Comparison of ENCODE assay signal across 1 cellular context in the genomic region with DNA sequence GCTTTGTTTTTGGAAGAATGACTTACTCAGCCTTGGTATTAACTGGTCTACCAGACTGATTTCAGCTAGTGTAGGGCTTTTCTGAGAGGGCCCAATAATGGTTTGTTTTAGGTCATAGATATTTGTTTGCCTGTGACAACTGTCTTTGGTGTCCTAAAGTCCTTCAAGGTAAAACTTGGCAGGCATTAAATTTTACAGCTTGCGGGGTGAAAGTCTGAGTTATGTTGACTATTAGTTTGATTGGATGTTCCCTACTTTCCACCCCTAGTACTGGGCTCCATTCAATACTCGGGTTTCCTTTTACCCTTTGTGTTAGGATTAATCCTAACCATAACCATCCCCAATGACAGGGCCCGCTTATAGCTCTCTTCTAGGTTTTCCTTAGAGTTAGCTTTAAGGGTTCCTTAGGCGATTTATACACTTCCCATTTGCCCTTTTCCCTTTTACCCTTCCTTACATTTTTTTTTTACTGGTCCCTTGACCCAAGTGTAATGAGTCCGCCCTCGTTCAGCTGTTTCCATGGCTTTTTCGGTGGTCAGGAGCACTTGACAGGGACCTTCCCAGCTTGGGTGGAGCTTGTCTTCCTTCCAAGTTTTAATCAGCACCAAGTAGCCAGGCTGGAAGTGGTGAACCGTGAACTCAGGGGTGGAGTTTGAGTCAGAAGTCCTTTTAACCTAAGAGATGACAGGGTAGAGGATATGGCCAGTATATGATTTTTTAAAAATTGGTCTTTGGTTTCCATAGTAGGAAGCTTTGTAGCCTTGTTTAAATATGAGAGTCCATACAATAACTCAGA.
TF ChIP-seq lines count a peak whose summit lies in the region.

No MANE protein-coding gene starts in this region.

TF ChIP-seq in GM23338, 12 proteins besides CTCF, POLR2A, EP300 and RAD21 (continued from another document):
- TF ChIP-seq, protein P1, sequence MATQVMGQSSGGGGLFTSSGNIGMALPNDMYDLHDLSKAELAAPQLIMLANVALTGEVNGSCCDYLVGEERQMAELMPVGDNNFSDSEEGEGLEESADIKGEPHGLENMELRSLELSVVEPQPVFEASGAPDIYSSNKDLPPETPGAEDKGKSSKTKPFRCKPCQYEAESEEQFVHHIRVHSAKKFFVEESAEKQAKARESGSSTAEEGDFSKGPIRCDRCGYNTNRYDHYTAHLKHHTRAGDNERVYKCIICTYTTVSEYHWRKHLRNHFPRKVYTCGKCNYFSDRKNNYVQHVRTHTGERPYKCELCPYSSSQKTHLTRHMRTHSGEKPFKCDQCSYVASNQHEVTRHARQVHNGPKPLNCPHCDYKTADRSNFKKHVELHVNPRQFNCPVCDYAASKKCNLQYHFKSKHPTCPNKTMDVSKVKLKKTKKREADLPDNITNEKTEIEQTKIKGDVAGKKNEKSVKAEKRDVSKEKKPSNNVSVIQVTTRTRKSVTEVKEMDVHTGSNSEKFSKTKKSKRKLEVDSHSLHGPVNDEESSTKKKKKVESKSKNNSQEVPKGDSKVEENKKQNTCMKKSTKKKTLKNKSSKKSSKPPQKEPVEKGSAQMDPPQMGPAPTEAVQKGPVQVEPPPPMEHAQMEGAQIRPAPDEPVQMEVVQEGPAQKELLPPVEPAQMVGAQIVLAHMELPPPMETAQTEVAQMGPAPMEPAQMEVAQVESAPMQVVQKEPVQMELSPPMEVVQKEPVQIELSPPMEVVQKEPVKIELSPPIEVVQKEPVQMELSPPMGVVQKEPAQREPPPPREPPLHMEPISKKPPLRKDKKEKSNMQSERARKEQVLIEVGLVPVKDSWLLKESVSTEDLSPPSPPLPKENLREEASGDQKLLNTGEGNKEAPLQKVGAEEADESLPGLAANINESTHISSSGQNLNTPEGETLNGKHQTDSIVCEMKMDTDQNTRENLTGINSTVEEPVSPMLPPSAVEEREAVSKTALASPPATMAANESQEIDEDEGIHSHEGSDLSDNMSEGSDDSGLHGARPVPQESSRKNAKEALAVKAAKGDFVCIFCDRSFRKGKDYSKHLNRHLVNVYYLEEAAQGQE (IDR thresholded peaks at IDR 0.05; ENCODE audit: unreplicated experiment): no peak
- TF ChIP-seq, protein P2, sequence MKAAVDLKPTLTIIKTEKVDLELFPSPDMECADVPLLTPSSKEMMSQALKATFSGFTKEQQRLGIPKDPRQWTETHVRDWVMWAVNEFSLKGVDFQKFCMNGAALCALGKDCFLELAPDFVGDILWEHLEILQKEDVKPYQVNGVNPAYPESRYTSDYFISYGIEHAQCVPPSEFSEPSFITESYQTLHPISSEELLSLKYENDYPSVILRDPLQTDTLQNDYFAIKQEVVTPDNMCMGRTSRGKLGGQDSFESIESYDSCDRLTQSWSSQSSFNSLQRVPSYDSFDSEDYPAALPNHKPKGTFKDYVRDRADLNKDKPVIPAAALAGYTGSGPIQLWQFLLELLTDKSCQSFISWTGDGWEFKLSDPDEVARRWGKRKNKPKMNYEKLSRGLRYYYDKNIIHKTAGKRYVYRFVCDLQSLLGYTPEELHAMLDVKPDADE (IDR thresholded peaks at IDR 0.05): no peak
- TF ChIP-seq EZH2 (IDR thresholded peaks at IDR 0.05; ENCODE audit: low read depth, unreplicated experiment) (no peak), ZNF114 (CRISPR knock-in tag; IDR thresholded peaks at IDR 0.05) (no peak)
